Comparison of ENCODE assay signal across 20 cellular contexts in the genomic region with DNA sequence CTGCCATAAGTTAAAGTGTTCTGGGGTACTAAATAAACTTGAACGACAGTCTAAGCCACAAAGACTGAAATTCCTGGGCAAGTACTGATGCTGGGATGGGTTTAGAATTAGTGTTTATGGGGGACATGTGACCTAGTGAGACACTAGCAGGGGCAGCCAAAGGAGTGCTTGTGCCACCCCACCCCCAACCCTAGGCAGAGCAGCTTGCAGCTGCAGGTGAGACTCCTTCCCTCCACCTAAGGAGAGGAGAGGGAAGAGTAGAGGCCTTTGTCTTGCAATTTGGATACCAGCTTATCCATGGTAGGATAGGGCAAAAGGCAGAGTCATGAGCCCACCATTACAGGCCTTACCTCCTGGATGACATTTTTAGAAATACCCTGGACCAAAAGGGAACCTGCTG. TPM values are rescaled to one million over a fixed set of nuclear protein-coding genes. Genes with fewer than 3 reads are reported as not detected.
DNase-seq lines count a peak whose midpoint lies in the region; ATAC-seq, FAIRE-seq and TF ChIP-seq lines count a peak whose summit lies in the region.
"Had no signal": no experiment of that assay in that cellular context is flagged by ENCODE, and none has a peak within 500 bp of the region (broad histone marks: within the 10 kb centered on the region; RNA-seq: fewer than 3 reads in every experiment).

No MANE protein-coding gene starts in this region.

- H3K9ac ChIP-seq in H9 (ENCODE audit: extremely low read depth, insufficient read length, low read length) = no peak overlapping the region
- no peak overlapping the region; a peak in 1 of 7 replicates for H3K9ac ChIP-seq in H1 (replicated peaks in 1 of 4; ENCODE audit: extremely low read depth in 1 of 4, low read depth in 3 of 4, low read length in 3 of 4)
- no peak overlapping the region for H3K9ac ChIP-seq in mesendoderm (ENCODE audit: low read length)
- H3K9ac ChIP-seq: BLaER1, GM23248 had no signal

- H2AFZ ChIP-seq in H9 (ENCODE audit: low read length) (peak overlapping the region; percentile 15), H1 (ENCODE audit: low read length) (peak overlapping the region; percentile 86)
- H2AFZ ChIP-seq: GM23248 had no signal

- no peaks in the 10 kb centered on the region for H3K36me3 ChIP-seq in H1 (ENCODE audit: control insufficient read depth in 2 of 4, insufficient read depth in 4 of 4, low read length in 3 of 4)
- H3K36me3 ChIP-seq in mesendoderm (ENCODE audit: control insufficient read depth, insufficient read depth, low read length) = no peaks in the 10 kb centered on the region
- H3K36me3 ChIP-seq: BLaER1 had no signal

- H4K20me1 ChIP-seq in H9 (ENCODE audit: control insufficient read depth, insufficient read depth, insufficient read length) = no peaks in the 10 kb centered on the region
- H4K20me1 ChIP-seq in H1 (replicated peaks in 1 of 2; ENCODE audit: control insufficient read depth in 1 of 2, insufficient read depth in 2 of 2, low read length in 2 of 2) = no peaks in the 10 kb centered on the region
- H4K20me1 ChIP-seq: BLaER1 had no signal

- H3K27me3 ChIP-seq in H9 (ENCODE audit: insufficient read depth, low read length) = no peaks in the 10 kb centered on the region
- H3K27me3 ChIP-seq in H1 (replicated peaks in 1 of 4; ENCODE audit: control insufficient read depth in 3 of 4, extremely low read depth in 1 of 4, insufficient read depth in 3 of 4, low read length in 3 of 4) = no peaks in the 10 kb centered on the region; a peak in 3 of 7 replicates
- H3K27me3 ChIP-seq in mesendoderm (ENCODE audit: insufficient read depth, low read length, poor library complexity) = no peaks in the 10 kb centered on the region
- H3K27me3 ChIP-seq: BLaER1 had no signal

- no peak overlapping the region for H3K27ac Mint-ChIP-seq in H9
- no peak overlapping the region for H3K27ac Mint-ChIP-seq in activated T-cell treated with anti-CD3 and anti-CD28 coated beads, Interleukin-2, amount 50 U/mL, for 24 hours
- H3K27ac Mint-ChIP-seq: B cell; CD4-positive, alpha-beta T cell; CD8-positive, alpha-beta memory T cell had no signal

- no peak for TF ChIP-seq CTCF in H9 (conservative IDR thresholded peaks at IDR 0.05)
- TF ChIP-seq CTCF in H1 (IDR thresholded peaks at IDR 0.05; ENCODE audit: control extremely low read depth in 1 of 3, insufficient read depth in 1 of 3, low read depth in 1 of 3, low read length in 3 of 3) = no peak

- CTCF ChIA-PET in H1 (lab: Charles Lee; ENCODE audit: partially characterized antibody) = interaction anchor here (0.5 to 4.8 kb wide), 7 partner anchors 11 to 365 kb away, joined by 3 to 59 read pairs (median 8); no protein-coding TSS in a partner anchor

- ATAC-seq in HG02852 (IDR thresholded peaks at IDR 0.05; ENCODE audit: unreplicated experiment) (no peak), HG02571 (IDR thresholded peaks at IDR 0.05; ENCODE audit: unreplicated experiment) (no peak)

- H3K9me3 Mint-ChIP-seq in H9 = no peaks in the 10 kb centered on the region
- no peaks in the 10 kb centered on the region for H3K9me3 Mint-ChIP-seq in activated T-cell treated with anti-CD3 and anti-CD28 coated beads, Interleukin-2, amount 50 U/mL, for 24 hours
- H3K9me3 Mint-ChIP-seq: CD4-positive, alpha-beta T cell had no signal

- DNase-seq in H9 (peak; percentile 37), H1 (ENCODE audit: low read depth in 1 of 2, low spot score in 2 of 2) (peak in 1 of 2 experiments; percentile 44), mesendoderm (peak; percentile 14)
- no peak for DNase-seq in activated T-cell treated with anti-CD3 and anti-CD28 coated beads, Interleukin-2, amount 50 U/mL, for 24 hours
- no peak for DNase-seq in activated T-cell treated with anti-CD3 and anti-CD28 coated beads, Interleukin-2, amount 50 U/mL, for 1 hour
- DNase-seq: CD4-positive, alpha-beta T cell; CD8-positive, alpha-beta memory T cell; DMS 273 treated with DMSO at 0.1 percent for 48 hours; DMS79; GM23248; HCEC 1CT had no signal

- FAIRE-seq in H1 (lab: Jason Lieb, UNC) = no peak
- FAIRE-seq: D721Med, G401.6, GM12892, H54 had no signal

- peak overlapping the region; percentile 29 for H2BK20ac ChIP-seq in H9 (ENCODE audit: low read depth, low read length, poor library complexity, severe bottlenecking)
- H2BK20ac ChIP-seq in H1 (ENCODE audit: low read length) = peak overlapping the region; percentile 49; the same call in 1 of the 2 replicates

- H3K4me2 ChIP-seq in H9 (ENCODE audit: insufficient read depth, insufficient read length, low read length) (peak overlapping the region; percentile 16), H1 (ENCODE audit: insufficient read depth in 1 of 2, low read depth in 2 of 2, low read length in 2 of 2) (peak overlapping the region in 1 of 2 experiments; percentile 20; a peak in 2 of 4 replicates), mesendoderm (ENCODE audit: low read length) (no peak overlapping the region)
- H3K4me2 ChIP-seq: BLaER1 had no signal

- H3K14ac ChIP-seq in H9 (ENCODE audit: insufficient read depth, low read length) = peak overlapping the region; percentile 58; the same call in 1 of the 2 replicates
- H3K14ac ChIP-seq in H1 (ENCODE audit: insufficient read length) = no peak overlapping the region

- H3K18ac ChIP-seq in H9 (ENCODE audit: insufficient read length, low read depth, low read length) (peak overlapping the region; percentile 62), H1 (ENCODE audit: extremely low read depth, low read length) (peak overlapping the region; percentile 68; the same call in 1 of the 2 replicates), mesendoderm (ENCODE audit: low read length) (no peak overlapping the region)

- H3K27me3 Mint-ChIP-seq in H9 (ENCODE audit: low read depth) = peaks cover 3% of the 10 kb centered on the region; the same call in 1 of the 2 replicates
- H3K27me3 Mint-ChIP-seq in activated T-cell treated with anti-CD3 and anti-CD28 coated beads, Interleukin-2, amount 50 U/mL, for 24 hours = no peaks in the 10 kb centered on the region
- H3K27me3 Mint-ChIP-seq: CD8-positive, alpha-beta memory T cell had no signal

- H4K91ac ChIP-seq in H9 (ENCODE audit: insufficient read length, low read depth, low read length) (no peak overlapping the region), H1 (replicated peaks; ENCODE audit: insufficient read length, low read length) (peak overlapping the region; percentile 30)

- no peaks in the 10 kb centered on the region for H3K36me3 Mint-ChIP-seq in H9 (ENCODE audit: insufficient read depth in 1 of 3, low read depth in 3 of 3)
- no peaks in the 10 kb centered on the region for H3K36me3 Mint-ChIP-seq in activated T-cell treated with anti-CD3 and anti-CD28 coated beads, Interleukin-2, amount 50 U/mL, for 24 hours (ENCODE audit: low read depth)

- H2BK15ac ChIP-seq in H9 (ENCODE audit: low read depth, low read length) (no peak overlapping the region), H1 (ENCODE audit: low read length) (no peak overlapping the region), mesendoderm (replicated peaks; ENCODE audit: low read depth) (no peak overlapping the region)

- H3K79me2 ChIP-seq in H9 (ENCODE audit: insufficient read depth, low read length) (no peaks in the 10 kb centered on the region), H1 (ENCODE audit: control insufficient read depth in 1 of 2, insufficient read depth in 2 of 2, low read length in 2 of 2) (no peaks in the 10 kb centered on the region), mesendoderm (ENCODE audit: control insufficient read depth, insufficient read depth, low read length) (no peaks in the 10 kb centered on the region)

- H4K8ac ChIP-seq in H9 (replicated peaks; ENCODE audit: insufficient read length, low read depth, low read length) = peak overlapping the region; percentile 55
- H4K8ac ChIP-seq in H1 (ENCODE audit: extremely low read depth, insufficient read depth, low read length) = no peak overlapping the region
- H4K8ac ChIP-seq in mesendoderm (ENCODE audit: low read depth, low read length) = no peak overlapping the region

- no peak overlapping the region for H3K4me3 Mint-ChIP-seq in H9
- no peak overlapping the region for H3K4me3 Mint-ChIP-seq in activated T-cell treated with anti-CD3 and anti-CD28 coated beads, Interleukin-2, amount 50 U/mL, for 24 hours
- H3K4me3 Mint-ChIP-seq: B cell; CD14-positive monocyte; CD4-positive, alpha-beta T cell; CD8-positive, alpha-beta memory T cell had no signal

- TF ChIP-seq EP300 in H1 (IDR thresholded peaks at IDR 0.05; ENCODE audit: borderline replicate concordance in 1 of 2, low read depth in 2 of 2, low read length in 2 of 2) = no peak

- H3K56ac ChIP-seq in H9 (ENCODE audit: insufficient read length, low read depth, low read length) (peak overlapping the region; percentile 50), H1 (replicated peaks; ENCODE audit: insufficient read length, low read depth, low read length) (no peak overlapping the region), mesendoderm (ENCODE audit: low read length) (no peak overlapping the region)

- H3T11ph ChIP-seq in H9 (ENCODE audit: low read length) = peak overlapping the region; percentile 72

- H3K27ac ChIP-seq in H9 (ENCODE audit: insufficient read length, low read depth, low read length) (no peak overlapping the region), H1 (ENCODE audit: low read depth, low read length) (peak overlapping the region; percentile 42), mesendoderm (ENCODE audit: low read depth, low read length) (no peak overlapping the region)
- H3K27ac ChIP-seq: BLaER1, GM23248 had no signal

- H3K23ac ChIP-seq in H9 (ENCODE audit: insufficient read length, low read depth, low read length) (no peak overlapping the region), H1 (ENCODE audit: insufficient read length) (no peak overlapping the region), mesendoderm (ENCODE audit: low read length) (no peak overlapping the region)

- no peak for TF ChIP-seq POLR2A in H1 (IDR thresholded peaks at IDR 0.05; ENCODE audit: control extremely low read depth in 1 of 2, low read depth in 2 of 2, low read length in 2 of 2)

- no peaks in the 10 kb centered on the region for H3K9me3 ChIP-seq in H9 (ENCODE audit: control insufficient read depth, low read depth, low read length)
- no peaks in the 10 kb centered on the region for H3K9me3 ChIP-seq in H1 (ENCODE audit: insufficient read depth in 2 of 2, low read depth in 1 of 2, low read length in 1 of 2)
- H3K9me3 ChIP-seq: BLaER1 had no signal

- peak overlapping the region; percentile 73 for H2BK12ac ChIP-seq in H9 (ENCODE audit: insufficient read length, low read depth, low read length)
- peak overlapping the region; percentile 76; the same call in 1 of the 2 replicates for H2BK12ac ChIP-seq in H1 (ENCODE audit: low read depth, low read length)

- no peaks in the 10 kb centered on the region for H3K79me1 ChIP-seq in H9 (ENCODE audit: insufficient read depth, low read depth, low read length, poor library complexity, severe bottlenecking)
- no peaks in the 10 kb centered on the region for H3K79me1 ChIP-seq in H1 (ENCODE audit: low read depth, low read length)
- no peaks in the 10 kb centered on the region for H3K79me1 ChIP-seq in mesendoderm (ENCODE audit: low read length)

- H3K4ac ChIP-seq in H9 (ENCODE audit: low read depth, low read length) (no peak overlapping the region; the same call in 1 of the 2 replicates), H1 (replicated peaks; ENCODE audit: insufficient read length, low read depth, low read length) (no peak overlapping the region), mesendoderm (ENCODE audit: low read depth, low read length) (no peak overlapping the region)

- peak overlapping the region; percentile 60 for H4K5ac ChIP-seq in H9 (ENCODE audit: insufficient read length, low read depth, low read length)
- no peak overlapping the region for H4K5ac ChIP-seq in H1 (ENCODE audit: insufficient read length, low read depth, low read length)
- H4K5ac ChIP-seq in mesendoderm (ENCODE audit: low read length) = no peak overlapping the region

- POLR2A ChIA-PET in H1 (lab: Charles Lee; ENCODE audit: partially characterized antibody) = interaction anchor here (0.6 kb wide), 1 partner anchor 212 kb away, joined by 3 read pairs; no protein-coding TSS in a partner anchor

- peak overlapping the region; percentile 44 for H2BK120ac ChIP-seq in H9 (ENCODE audit: low read depth, low read length, poor library complexity, severe bottlenecking)
- peak overlapping the region; percentile 70 for H2BK120ac ChIP-seq in H1 (replicated peaks; ENCODE audit: low read depth, low read length)
- no peak overlapping the region for H2BK120ac ChIP-seq in mesendoderm (ENCODE audit: low read depth, low read length)

- peaks cover 9 to 13% of the 10 kb centered on the region in 2 experiments for H3K4me1 Mint-ChIP-seq in H9
- H3K4me1 Mint-ChIP-seq in activated T-cell treated with anti-CD3 and anti-CD28 coated beads, Interleukin-2, amount 50 U/mL, for 24 hours (ENCODE audit: low read depth) = no peaks in the 10 kb centered on the region
- H3K4me1 Mint-ChIP-seq: B cell; CD14-positive monocyte; CD8-positive, alpha-beta memory T cell had no signal

- H3K4me3 ChIP-seq in H1 (ENCODE audit: extremely low read depth in 1 of 4, insufficient read depth in 2 of 4, low read depth in 3 of 4, low read length in 4 of 4) (no peak overlapping the region), mesendoderm (ENCODE audit: low read length) (no peak overlapping the region)
- H3K4me3 ChIP-seq: BLaER1, GM23248 had no signal

- H3K23me2 ChIP-seq in H9 (ENCODE audit: insufficient read length, low read depth, low read length, poor library complexity, severe bottlenecking) (no peaks in the 10 kb centered on the region), H1 (ENCODE audit: low read depth, low read length) (no peaks in the 10 kb centered on the region)

- H2AK5ac ChIP-seq in H9 (ENCODE audit: insufficient read length, low read length) = no peak overlapping the region
- no peak overlapping the region for H2AK5ac ChIP-seq in H1 (ENCODE audit: low read depth, low read length)
- H2AK5ac ChIP-seq in mesendoderm (ENCODE audit: low read length) = no peak overlapping the region

- no peak overlapping the region for H2BK5ac ChIP-seq in H9 (ENCODE audit: insufficient read length, low read length)
- peak overlapping the region; percentile 40; the same call in 1 of the 2 replicates for H2BK5ac ChIP-seq in H1 (ENCODE audit: low read depth, low read length)
- H2BK5ac ChIP-seq in mesendoderm (ENCODE audit: low read length) = no peak overlapping the region

- no peak for TF ChIP-seq RAD21 in H1 (IDR thresholded peaks at IDR 0.05 in 1 of 2, conservative IDR thresholded peaks at IDR 0.05 in 1 of 2; ENCODE audit: low read depth in 2 of 2, low read length in 2 of 2)

- peaks cover 6% of the 10 kb centered on the region; the same call in 1 of the 2 replicates for H3K4me1 ChIP-seq in H9 (ENCODE audit: insufficient read depth, low read length)
- H3K4me1 ChIP-seq in H1 (replicated peaks in 1 of 4; ENCODE audit: control insufficient read depth in 3 of 4, insufficient read depth in 4 of 4, low read length in 3 of 4) = peaks cover 0 to 5% (median 4%) of the 10 kb centered on the region in 4 experiments; a peak in 4 of 7 replicates
- H3K4me1 ChIP-seq in mesendoderm (ENCODE audit: control insufficient read depth, low read depth, low read length) = peaks cover 2% of the 10 kb centered on the region
- H3K4me1 ChIP-seq: BLaER1 had no signal

- WGBS in H9 (ENCODE audit: extremely low coverage, insufficient read length, low lambda C conversion rate) = no CpG with 5 or more reads among the region's 1 CpG
- 69% methylated on average over 1 of the region's 1 CpG; no CpG with 5 or more reads in 1 of the 2 experiments for WGBS in H1 (ENCODE audit: extremely low coverage in 1 of 2, insufficient coverage in 1 of 2, insufficient read length in 1 of 2, insufficient replicate concordance in 2 of 2, low coverage in 1 of 2, low lambda C conversion rate in 2 of 2, missing lambda C conversion rate in 1 of 2), 2 experiments
- WGBS in mesendoderm (ENCODE audit: extremely low coverage, insufficient coverage, low lambda C conversion rate) = no CpG with 5 or more reads among the region's 1 CpG

RNA-seq across cellular contexts. Expression of a gene that starts 28.7 kb away (rescaled TPM):
- total RNA-seq in H9 (2021) = 1.7 and 2.1 TPM in 2 replicates
- 3.1 and 3.7 TPM in 2 replicates for total RNA-seq in H1 (2021; fragmentation: NEBNext Ultra II Directional; extraction: Animal tissue kit (Norgen Biotek cat#: 25700))
- 0.88 and 2.3 TPM in 2 replicates for polyA plus RNA-seq in H1 (2011; rRNA removed)
- 0.52 TPM for polyA plus RNA-seq in H1 (2011; cell fraction: cytosol; rRNA removed)
- polyA plus RNA-seq in H1 (2011; cell fraction: nucleus; rRNA removed) = 1.9 TPM
- polyA plus RNA-seq in H1 (2012, experiment 1 of 2) = 0.71 to 1.0 TPM (median 0.76 TPM) in 4 replicates
- polyA plus RNA-seq in H1 (2012, experiment 2 of 2) = 0.05 TPM
- 0.85 TPM for polyA plus RNA-seq in H1 (2013, experiment 1 of 2)
- 0.99 TPM for polyA plus RNA-seq in H1 (2013, experiment 2 of 2)
- polyA minus RNA-seq in H1 (2011; rRNA and poly(A)+ RNA removed) = 7.3 and 9.0 TPM in 2 replicates
- polyA minus RNA-seq in H1 (2011; cell fraction: cytosol; rRNA and poly(A)+ RNA removed) = 1.8 TPM
- polyA minus RNA-seq in H1 (2011; cell fraction: nucleus; rRNA and poly(A)+ RNA removed) = 11.8 TPM
- 2.5 TPM for polyA plus RNA-seq in mesendoderm (2013, experiment 1 of 2)
- polyA plus RNA-seq in mesendoderm (2013, experiment 2 of 2) = 2.5 TPM

Comparison
In these comparisons a context has a peak if more than half of its experiments do, and no peak if none do; other contexts are left out.
1. DNase-seq: peak in H9 (single experiment) and mesendoderm (single experiment); none in activated T-cell treated with anti-CD3 and anti-CD28 coated beads, Interleukin-2, amount 50 U/mL, for 24 hours (single experiment) and activated T-cell treated with anti-CD3 and anti-CD28 coated beads, Interleukin-2, amount 50 U/mL, for 1 hour (single experiment).